In the genomic region with DNA sequence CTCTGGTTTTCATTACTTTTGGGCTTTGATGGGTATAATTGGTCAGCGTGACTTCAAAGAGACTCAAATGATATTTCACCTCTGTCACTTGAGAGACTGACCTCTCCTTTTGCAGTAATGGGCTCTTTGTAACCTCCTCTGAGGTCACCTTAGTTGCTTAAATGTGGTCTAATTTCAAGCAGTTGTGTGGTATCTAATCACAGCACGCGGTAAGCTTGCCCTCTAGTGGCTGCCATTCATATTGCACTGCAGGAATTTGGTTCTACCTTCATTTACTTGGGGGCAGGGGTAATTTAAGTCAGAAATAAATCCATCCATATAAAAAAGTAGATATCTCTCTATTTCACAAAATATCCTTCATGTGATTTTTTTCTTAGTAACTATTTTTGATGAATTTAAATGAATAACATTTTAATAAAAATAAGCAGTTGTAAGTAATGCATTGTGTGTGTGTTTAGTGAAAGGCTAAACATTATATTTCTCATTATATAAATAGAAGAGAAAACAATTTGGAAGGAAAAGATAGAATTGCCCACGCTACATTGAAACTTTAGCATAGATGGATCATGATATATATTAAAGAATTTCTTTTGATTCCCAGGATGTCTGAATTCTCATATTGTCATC, we compare ENCODE assay signal across 8 cellular contexts. TPM values are rescaled to one million over a fixed set of nuclear protein-coding genes. Genes with fewer than 3 reads are reported as not detected.
DNase-seq lines count a peak whose midpoint lies in the region; ATAC-seq and TF ChIP-seq lines count a peak whose summit lies in the region.

No MANE protein-coding gene starts in this region.

- peak; percentile 92 for TF ChIP-seq CTCF in cardiac fibroblast (IDR thresholded peaks at IDR 0.05; ENCODE audit: low read depth, low read length)

- 0 out of 2 replicates have a peak, but pooled peaks cover 3% of the 10 kb centered on the region for H3K27me3 ChIP-seq in SJSA1 (replicated peaks)

- no peaks in the 10 kb centered on the region for H3K9me3 ChIP-seq in SJSA1 (replicated peaks)

- no peaks in the 10 kb centered on the region for H3K4me1 ChIP-seq in SJSA1 (replicated peaks)

- in situ Hi-C loops in KBM-7 (cut with MboI; ENCODE audit: low pct_unique_long_range_greater_than_20kb, low sequenced_read_pairs) = no loop called here

- peak; percentile 83 for ATAC-seq in GM21825 (IDR thresholded peaks at IDR 0.05; ENCODE audit: unreplicated experiment)

- H3K4me3 ChIP-seq in SJSA1 = no peak overlapping the region
- H3K4me3 ChIP-seq in cardiac fibroblast (replicated peaks in 1 of 2; ENCODE audit: low read depth in 2 of 2, low read length in 2 of 2) = no peak overlapping the region

- H3K27ac ChIP-seq in SJSA1 = no peak overlapping the region

- DNase-seq in activated CD4-positive, alpha-beta T cell treated with anti-CD3 and anti-CD28 coated beads for 48 hours = peak; percentile 53
- DNase-seq in activated CD4-positive, alpha-beta T cell treated with anti-CD3 and anti-CD28 coated beads for 1 hour = no peak
- DNase-seq in KBM-7 (peak; percentile 78), SJSA1 (ENCODE audit: low read depth in 1 of 2, low spot score in 2 of 2) (peak; percentile 41 to 51), cardiac fibroblast (ENCODE audit: low read depth in 2 of 2) (peak; percentile 82 to 87), kidney glomerular epithelial cell (lab: John Stamatoyannopoulos, UW) (peak; percentile 26)
- DNase-seq in stimulated activated CD4-positive, alpha-beta T cell treated with anti-CD3 and anti-CD28 coated beads, Interleukin-4, amount 100 ng/mL, for 1 hour = peak; percentile 2

- no peaks in the 10 kb centered on the region for H3K36me3 ChIP-seq in SJSA1

RNA-seq across cellular contexts. Expression of a gene that starts 55.0 kb away (rescaled TPM):
- not detected in 2 replicates for total RNA-seq in SJSA1 (2014; rRNA removed; shearing (Covaris generic))
